ENCODE assay signal across 2 cellular contexts in genomic region chr4:77471821-77472495, GRCh38.
TF ChIP-seq lines count a peak whose summit lies in the region.

No MANE protein-coding gene starts in this region.

TF ChIP-seq in WTC11, 78 proteins besides CTCF, POLR2A, EP300 and RAD21 (continued from another document):
- TF ChIP-seq JAZF1 (CRISPR knock-in tag; IDR thresholded peaks at IDR 0.05) = no peak
- TF ChIP-seq, protein P1, sequence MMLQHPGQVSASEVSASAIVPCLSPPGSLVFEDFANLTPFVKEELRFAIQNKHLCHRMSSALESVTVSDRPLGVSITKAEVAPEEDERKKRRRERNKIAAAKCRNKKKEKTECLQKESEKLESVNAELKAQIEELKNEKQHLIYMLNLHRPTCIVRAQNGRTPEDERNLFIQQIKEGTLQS (CRISPR knock-in tag; conservative IDR thresholded peaks at IDR 0.05) = no peak
- no peak for TF ChIP-seq TCF7 (CRISPR knock-in tag; IDR thresholded peaks at IDR 0.05; ENCODE audit: low read depth)
- TF ChIP-seq NR2C2 (CRISPR knock-in tag; IDR thresholded peaks at IDR 0.05) = no peak
- TF ChIP-seq RORB (CRISPR knock-in tag; IDR thresholded peaks at IDR 0.05) = no peak
- no peak for TF ChIP-seq USF2 (CRISPR knock-in tag; IDR thresholded peaks at IDR 0.05)
- TF ChIP-seq SOX15 (CRISPR knock-in tag; IDR thresholded peaks at IDR 0.05) = no peak
TF ChIP-seq in WTC11: peak in this region for 0.

TF ChIP-seq in SK-N-SH treated with all-trans-retinoic acid at 6 μM for 48 hours, 23 proteins besides CTCF, POLR2A, EP300 and RAD21 (continued from another document):
- TF ChIP-seq, protein P2, sequence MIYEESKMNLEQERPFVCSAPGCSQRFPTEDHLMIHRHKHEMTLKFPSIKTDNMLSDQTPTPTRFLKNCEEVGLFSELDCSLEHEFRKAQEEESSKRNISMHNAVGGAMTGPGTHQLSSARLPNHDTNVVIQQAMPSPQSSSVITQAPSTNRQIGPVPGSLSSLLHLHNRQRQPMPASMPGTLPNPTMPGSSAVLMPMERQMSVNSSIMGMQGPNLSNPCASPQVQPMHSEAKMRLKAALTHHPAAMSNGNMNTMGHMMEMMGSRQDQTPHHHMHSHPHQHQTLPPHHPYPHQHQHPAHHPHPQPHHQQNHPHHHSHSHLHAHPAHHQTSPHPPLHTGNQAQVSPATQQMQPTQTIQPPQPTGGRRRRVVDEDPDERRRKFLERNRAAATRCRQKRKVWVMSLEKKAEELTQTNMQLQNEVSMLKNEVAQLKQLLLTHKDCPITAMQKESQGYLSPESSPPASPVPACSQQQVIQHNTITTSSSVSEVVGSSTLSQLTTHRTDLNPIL (CRISPR knock-in tag; IDR thresholded peaks at IDR 0.05; ENCODE audit: low read depth) = no peak
- no peak for TF ChIP-seq ZNF70 (CRISPR knock-in tag; IDR thresholded peaks at IDR 0.05)
TF ChIP-seq in SK-N-SH treated with all-trans-retinoic acid at 6 μM for 48 hours: peak in this region for 0.
